In the genomic region with DNA sequence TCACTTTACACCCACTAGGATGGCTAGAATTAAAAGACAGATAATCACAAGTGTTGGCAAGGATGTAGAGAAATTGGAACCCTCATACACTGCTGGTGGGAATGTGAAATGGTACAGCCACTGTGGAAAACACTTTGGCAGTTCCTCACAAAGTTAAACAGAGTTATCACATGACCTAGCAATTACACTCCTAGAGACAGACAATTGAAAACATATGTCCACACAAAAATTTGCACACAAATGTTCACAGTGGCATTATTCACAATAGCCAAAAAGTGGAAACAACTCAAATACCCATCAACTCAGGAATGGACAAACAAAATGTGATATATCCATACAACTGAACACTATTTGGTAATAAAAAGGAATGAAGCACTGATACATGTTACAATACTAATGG, we compare ENCODE assay signal across 1 cellular context.
TF ChIP-seq lines count a peak whose summit lies in the region.

No MANE protein-coding gene starts in this region.

TF ChIP-seq in H1, 55 proteins besides CTCF, POLR2A, EP300 and RAD21 (continued from another document):
- TF ChIP-seq, protein P1, sequence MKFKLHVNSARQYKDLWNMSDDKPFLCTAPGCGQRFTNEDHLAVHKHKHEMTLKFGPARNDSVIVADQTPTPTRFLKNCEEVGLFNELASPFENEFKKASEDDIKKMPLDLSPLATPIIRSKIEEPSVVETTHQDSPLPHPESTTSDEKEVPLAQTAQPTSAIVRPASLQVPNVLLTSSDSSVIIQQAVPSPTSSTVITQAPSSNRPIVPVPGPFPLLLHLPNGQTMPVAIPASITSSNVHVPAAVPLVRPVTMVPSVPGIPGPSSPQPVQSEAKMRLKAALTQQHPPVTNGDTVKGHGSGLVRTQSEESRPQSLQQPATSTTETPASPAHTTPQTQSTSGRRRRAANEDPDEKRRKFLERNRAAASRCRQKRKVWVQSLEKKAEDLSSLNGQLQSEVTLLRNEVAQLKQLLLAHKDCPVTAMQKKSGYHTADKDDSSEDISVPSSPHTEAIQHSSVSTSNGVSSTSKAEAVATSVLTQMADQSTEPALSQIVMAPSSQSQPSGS (IDR thresholded peaks at IDR 0.05; ENCODE audit: low read length): no peak
- no peak for TF ChIP-seq SIN3A (conservative IDR thresholded peaks at IDR 0.05 in 1 of 2, IDR thresholded peaks at IDR 0.05 in 1 of 2; ENCODE audit: low read depth in 1 of 2, low read length in 2 of 2)
- TF ChIP-seq NANOG (IDR thresholded peaks at IDR 0.05; ENCODE audit: insufficient read depth, low read depth, low read length, poor library complexity, severe bottlenecking): no peak
- no peak for TF ChIP-seq HDAC6 (IDR thresholded peaks at IDR 0.05; ENCODE audit: low read depth, low read length)
- no peak for TF ChIP-seq POU5F1 (IDR thresholded peaks at IDR 0.05; ENCODE audit: low read depth, low read length)
- TF ChIP-seq TAF1 (IDR thresholded peaks at IDR 0.05; ENCODE audit: low read depth, low read length): no peak
